ENCODE assay signal across 8 cellular contexts in genomic region chr4:26330186-26330787, GRCh38. TPM values are rescaled to one million over a fixed set of nuclear protein-coding genes. Genes with fewer than 3 reads are reported as not detected.
DNase-seq lines count a peak whose midpoint lies in the region; ATAC-seq, FAIRE-seq and TF ChIP-seq lines count a peak whose summit lies in the region.

No MANE protein-coding gene starts in this region.

- BruUV-seq in PC-3 (replicated peaks; lab: Mats Ljungman, UMichigan): no TSS peak

- H3K9me3 ChIP-seq in DND-41 (ENCODE audit: insufficient read depth, low read length, severe bottlenecking) (no peaks in the 10 kb centered on the region), PC-3 (ENCODE audit: low read length) (no peaks in the 10 kb centered on the region), colonic mucosa (no peaks in the 10 kb centered on the region), left lung (no peaks in the 10 kb centered on the region)

- POLR2A ChIA-PET in PC-3 (lab: Charles Lee; ENCODE audit: unreplicated experiment): no interaction called here

- H3K27ac ChIP-seq in DND-41 (ENCODE audit: low read length) (no peak overlapping the region), PC-3 (ENCODE audit: low read length) (no peak overlapping the region), colonic mucosa (no peak overlapping the region), left lung (peak overlapping the region in 1 of 2 donors; percentile 14)

- H3K27me3 ChIP-seq in DND-41 (ENCODE audit: insufficient read depth, low read length, poor library complexity) (no peaks in the 10 kb centered on the region), PC-3 (ENCODE audit: low read length) (no peaks in the 10 kb centered on the region), colonic mucosa (no peaks in the 10 kb centered on the region), left lung (no peaks in the 10 kb centered on the region)

- peak; percentile 92 for ATAC-seq in DND-41 (ENCODE audit: insufficient read depth, low read depth)
- ATAC-seq in GM21447 (IDR thresholded peaks at IDR 0.05; ENCODE audit: unreplicated experiment): peak; percentile 79
- peak; percentile 79 for ATAC-seq in PC-3
- peak; percentile 88 for ATAC-seq in left lung
- no peak for ATAC-seq in HG02970 (IDR thresholded peaks at IDR 0.05; ENCODE audit: low FRiP score, unreplicated experiment)

- CTCF ChIA-PET in PC-3 (lab: Charles Lee): interaction anchor here (0.5 to 1.4 kb wide), 3 partner anchors 56 to 246 kb away, joined by 3 to 8 read pairs (median 4); no protein-coding TSS in a partner anchor

- peak; percentile 64 for TF ChIP-seq RAD21 in Ishikawa (IDR thresholded peaks at IDR 0.05; ENCODE audit: low read depth)

- no peaks in the 10 kb centered on the region for H3K36me3 ChIP-seq in DND-41 (ENCODE audit: insufficient read depth, low read length)
- no peaks in the 10 kb centered on the region for H3K36me3 ChIP-seq in PC-3 (ENCODE audit: low read depth, low read length)
- H3K36me3 ChIP-seq in colonic mucosa: no peaks in the 10 kb centered on the region
- H3K36me3 ChIP-seq in left lung: no peaks in the 10 kb centered on the region

- H2AFZ ChIP-seq in DND-41 (ENCODE audit: low read depth, low read length) (no peak overlapping the region), PC-3 (ENCODE audit: low read length) (no peak overlapping the region)

- H4K20me1 ChIP-seq in DND-41 (ENCODE audit: insufficient read depth, low read length) (peaks cover 87% of the 10 kb centered on the region), PC-3 (ENCODE audit: low read length) (peaks cover 59% of the 10 kb centered on the region)

- H3K79me2 ChIP-seq in DND-41 (ENCODE audit: insufficient read depth, low read length) (peaks cover 95% of the 10 kb centered on the region), PC-3 (ENCODE audit: low read length) (peaks cover 99% of the 10 kb centered on the region)

- no peak for TF ChIP-seq EP300 in Ishikawa (IDR thresholded peaks at IDR 0.05; ENCODE audit: borderline replicate concordance)

- H3K4me1 ChIP-seq in DND-41 (ENCODE audit: insufficient read depth, low read length) (no peaks in the 10 kb centered on the region; the same call in 1 of the 2 replicates), PC-3 (ENCODE audit: insufficient read depth, low read length) (peaks cover 17% of the 10 kb centered on the region), colonic mucosa (peaks cover 4% of the 10 kb centered on the region), left lung (peaks cover 6 to 79% of the 10 kb centered on the region in 2 donors)

- no peaks in the 10 kb centered on the region for H3K9me2 ChIP-seq in PC-3 (replicated peaks; ENCODE audit: low read length)

- TF ChIP-seq CTCF in DND-41 (IDR thresholded peaks at IDR 0.05; ENCODE audit: borderline replicate concordance, extremely low read depth, low read length, poor library complexity, severe bottlenecking): peak; percentile 76
- TF ChIP-seq CTCF in PC-3 (conservative IDR thresholded peaks at IDR 0.05; ENCODE audit: low read depth, low read length): peak; percentile 75
- no peak for TF ChIP-seq CTCF in colonic mucosa (IDR thresholded peaks at IDR 0.05)
- peak; percentile 69 to 70 for TF ChIP-seq CTCF in left lung (IDR thresholded peaks at IDR 0.05)

- DNase-seq in DND-41 (no peak), PC-3 (peak; percentile 75), colonic mucosa (peak; percentile 25), left lung (no peak), urothelium cell line (ENCODE audit: low spot score) (peak; percentile 19)

- H3F3A ChIP-seq in PC-3 (ENCODE audit: low read length, unreplicated experiment): no peaks in the 10 kb centered on the region

- intact Hi-C loops in PC-3 (cut with micrococcal nuclease) (loop anchor here (1.0 kb wide), 1 partner anchor 80 kb away; no protein-coding TSS in a partner anchor), colonic mucosa (cut with DNase I) (loop anchor here (2.0 kb wide), 1 partner anchor 81 kb away; no protein-coding TSS in a partner anchor), left lung (cut with DNase I) (no loop called here)

- H3K4me3 ChIP-seq in DND-41 (ENCODE audit: low read depth in 1 of 2, low read length in 2 of 2) (no peak overlapping the region), PC-3 (ENCODE audit: low read length) (no peak overlapping the region), colonic mucosa (no peak overlapping the region), left lung (no peak overlapping the region)

- no peak overlapping the region for H3K9ac ChIP-seq in DND-41 (ENCODE audit: low read depth, low read length)
- no peak overlapping the region for H3K9ac ChIP-seq in PC-3 (ENCODE audit: low read length)
- no peak overlapping the region for H3K9ac ChIP-seq in colonic mucosa (ENCODE audit: low read depth in 2 of 2, low read length in 2 of 2)

- FAIRE-seq in urothelium cell line (lab: Jason Lieb, UNC): no peak

- H3K4me2 ChIP-seq in DND-41 (ENCODE audit: insufficient read depth, low read length) (no peak overlapping the region), PC-3 (ENCODE audit: low read length) (no peak overlapping the region)

TF ChIP-seq in Ishikawa, 13 proteins besides CTCF, POLR2A, EP300 and RAD21:
- TF ChIP-seq REST (IDR thresholded peaks at IDR 0.05; ENCODE audit: low read depth) (no peak), TCF12 (IDR thresholded peaks at IDR 0.05; ENCODE audit: low read depth) (no peak), FOXM1 (IDR thresholded peaks at IDR 0.05; ENCODE audit: borderline replicate concordance, low read depth) (no peak), EGR1 (IDR thresholded peaks at IDR 0.05) (no peak), CREB1 (IDR thresholded peaks at IDR 0.05; ENCODE audit: low read depth) (no peak), CEBPB (IDR thresholded peaks at IDR 0.05) (no peak), TAF1 (IDR thresholded peaks at IDR 0.05; ENCODE audit: low read depth) (no peak), YY1 (IDR thresholded peaks at IDR 0.05; ENCODE audit: low read depth) (no peak), ZBTB7A (IDR thresholded peaks at IDR 0.05; ENCODE audit: low read depth) (no peak), TEAD4 (IDR thresholded peaks at IDR 0.05) (no peak), USF1 (IDR thresholded peaks at IDR 0.05) (no peak), NFIC (IDR thresholded peaks at IDR 0.05) (no peak), MAX (IDR thresholded peaks at IDR 0.05) (no peak)

RNA-seq across cellular contexts. Expression of gene RBPJ, which starts 9.5 kb away (rescaled TPM):
- 31.5 and 39.1 TPM in 2 replicates for total RNA-seq in PC-3 (2014; rRNA removed)
- total RNA-seq in colonic mucosa: 10 to 100 TPM; 41.7 to 98.2 TPM
- 100 to 1,000 TPM in 1 of 2 donors, 10 to 100 TPM in 1; 88.6 to 127 TPM for total RNA-seq in left lung

Comparison
In these comparisons a context has a peak if more than half of its experiments do, and no peak if none do; other contexts are left out.
1. DNase-seq: peak in PC-3 (single experiment), colonic mucosa (single experiment) and urothelium cell line (single experiment); none in DND-41 (single experiment) and left lung (0 of 2).
2. intact Hi-C loops: an anchor here in PC-3 (1.0 kb wide) and colonic mucosa (2.0 kb wide); none called in left lung.